14 cellular contexts compared by ENCODE assay signal in genomic region chr11:61636676-61637075, GRCh38. TPM values are rescaled to one million over a fixed set of nuclear protein-coding genes. Genes with fewer than 3 reads are reported as not detected.
DNase-seq lines count a peak whose midpoint lies in the region; TF ChIP-seq lines count a peak whose summit lies in the region.
"Had no signal": no experiment of that assay in that cellular context is flagged by ENCODE, and none has a peak within 500 bp of the region (broad histone marks: within the 10 kb centered on the region; RNA-seq: fewer than 3 reads in every experiment).

No MANE protein-coding gene starts in this region.

- H3K4me3 Mint-ChIP-seq in glutamatergic neuron (ENCODE audit: unreplicated experiment): no peak overlapping the region
- H3K4me3 Mint-ChIP-seq: CD8-positive, alpha-beta T cell; IgD-negative memory B cell had no signal

- TF ChIP-seq CTCF in adrenal gland (IDR thresholded peaks at IDR 0.05): no peak
- TF ChIP-seq CTCF in glutamatergic neuron (IDR thresholded peaks at IDR 0.05; ENCODE audit: partially characterized antibody, unreplicated experiment): no peak
- TF ChIP-seq CTCF in lower leg skin (IDR thresholded peaks at IDR 0.05): no peak

- H3K27me3 Mint-ChIP-seq in glutamatergic neuron (ENCODE audit: unreplicated experiment): peaks cover 9% of the 10 kb centered on the region

- H3K4me3 ChIP-seq in adrenal gland: no peak overlapping the region
- no peak overlapping the region for H3K4me3 ChIP-seq in lower leg skin (ENCODE audit: low read depth, poor library complexity, severe bottlenecking)
- H3K4me3 ChIP-seq: GM12878, HAP-1 had no signal

- peaks cover 3% of the 10 kb centered on the region for H3K9me3 Mint-ChIP-seq in glutamatergic neuron (ENCODE audit: unreplicated experiment)
- H3K9me3 Mint-ChIP-seq: CD8-positive, alpha-beta T cell; IgD-negative memory B cell had no signal

- H3K9me3 ChIP-seq in adrenal gland (replicated peaks in 1 of 3): no peaks in the 10 kb centered on the region
- H3K9me3 ChIP-seq: HAP-1 had no signal

- peaks cover 0 to 12% of the 10 kb centered on the region in 2 donors for H3K4me1 ChIP-seq in adrenal gland (replicated peaks in 1 of 2)
- H3K4me1 ChIP-seq: HAP-1 had no signal

- H3K36me3 ChIP-seq in adrenal gland (replicated peaks in 1 of 2): no peaks in the 10 kb centered on the region
- H3K36me3 ChIP-seq: HAP-1 had no signal

- H3K27ac ChIP-seq in adrenal gland: no peak overlapping the region

- peak overlapping the region; percentile 48 for H3K27ac Mint-ChIP-seq in glutamatergic neuron (ENCODE audit: unreplicated experiment)
- H3K27ac Mint-ChIP-seq: CD8-positive, alpha-beta T cell; IgD-negative memory B cell had no signal

- peaks cover 19% of the 10 kb centered on the region for H3K4me1 Mint-ChIP-seq in glutamatergic neuron (ENCODE audit: low read depth, unreplicated experiment)
- H3K4me1 Mint-ChIP-seq: IgD-negative memory B cell had no signal

- WGBS in adrenal gland, 4 donors: 63 to 84% (median 76%) methylated on average over 7 to 11 of the region's 11 CpGs
- WGBS in lower leg skin, 2 donors: 83 to 85% methylated on average over 11 of the region's 11 CpGs

- H3K27me3 ChIP-seq in adrenal gland: no peaks in the 10 kb centered on the region

- no peak for TF ChIP-seq POLR2A in adrenal gland (IDR thresholded peaks at IDR 0.05)
- no peak for TF ChIP-seq POLR2A in lower leg skin (IDR thresholded peaks at IDR 0.05)

- intact Hi-C loops in adrenal gland (cut with DNase I): loop anchor here (5.0 to 10.0 kb wide), 2 partner anchors 159 to 192 kb away; no protein-coding TSS in a partner anchor
- intact Hi-C loops in lower leg skin (cut with DNase I; ENCODE audit: low total_unique reads): loop anchor here (10.0 kb wide), 2 partner anchors 162 to 192 kb away; no protein-coding TSS in a partner anchor

- DNase-seq in adrenal gland (peak in 4 of 7 donors; percentile 50 to 65 (median 62)), glutamatergic neuron (no peak), pons (ENCODE audit: low spot score) (peak; percentile 51), midbrain (lab: John Stamatoyannopoulos, UW) (no peak), lower leg skin (ENCODE audit: low spot score in 2 of 2) (no peak)
- no peak for DNase-seq in activated T-cell treated with anti-CD3 and anti-CD28 coated beads, Interleukin-2, amount 50 U/mL, for 1 hour
- DNase-seq: ACHN; Calu3; CD8-positive, alpha-beta T cell; DMS79 treated with DMSO at 0.1 percent for 48 hours; KBM-7 had no signal

- no peaks in the 10 kb centered on the region for H3K36me3 Mint-ChIP-seq in glutamatergic neuron (ENCODE audit: unreplicated experiment)
- H3K36me3 Mint-ChIP-seq: CD8-positive, alpha-beta T cell; IgD-negative memory B cell had no signal

RNA-seq across cellular contexts. Expression of gene DAGLA, which starts 43.5 kb away (rescaled TPM):
- total RNA-seq in adrenal gland (1 to 10 TPM; 1.0 to 4.2 (median 3.2) TPM), glutamatergic neuron (ENCODE audit: unreplicated experiment) (9.6 TPM), lower leg skin (1 to 10 TPM in 2 of 4 donors, under 1 TPM in 2; 0.23 to 1.8 (median 0.79) TPM)
- 1 to 10 TPM in 2 of 3 donors, under 1 TPM in 1; 0.81 to 2.7 (median 1.5) TPM for polyA plus RNA-seq in adrenal gland
- polyA plus RNA-seq: GM12878, IgD-negative memory B cell had no signal

RNA-seq across cellular contexts. Expression of gene SYT7, which starts 55.8 kb away (rescaled TPM):
- total RNA-seq in adrenal gland (1 to 10 TPM in 4 of 8 donors, under 1 TPM in 3, not detected in 1; 0.09 to 6.0 (median 1.1) TPM), glutamatergic neuron (ENCODE audit: unreplicated experiment) (93.6 TPM), lower leg skin (1 to 10 TPM; 1.5 to 7.5 (median 5.1) TPM)
- polyA plus RNA-seq in adrenal gland: 1 to 10 TPM; 1.4 to 6.8 (median 6.5) TPM
- total RNA-seq: CD8-positive, alpha-beta T cell; GM12878 had no signal
- polyA plus RNA-seq: GM12878, IgD-negative memory B cell had no signal

Comparison
In these comparisons a context has a peak if more than half of its experiments do, and no peak if none do; other contexts are left out.
1. DNase-seq: peak in adrenal gland (4 of 7) and pons (single experiment); none in glutamatergic neuron (single experiment), activated T-cell treated with anti-CD3 and anti-CD28 coated beads, Interleukin-2, amount 50 U/mL, for 1 hour (single experiment), midbrain (single experiment) and lower leg skin (0 of 2).
2. RNA of gene SYT7, which starts 55.8 kb away (total RNA-seq): 93.6 TPM in glutamatergic neuron (single experiment); 1.5 to 7.5 TPM in lower leg skin and 0.09 to 6.0 TPM in adrenal gland; every median in the first group is over 10 times any median in the second.